28 cellular contexts compared by ENCODE assay signal in genomic region chr9:38296853-38297252, GRCh38.
"Had no signal": no experiment of that assay in that cellular context is flagged by ENCODE, and none has a peak within 500 bp of the region (broad histone marks: within the 10 kb centered on the region; RNA-seq: fewer than 3 reads in every experiment).

No MANE protein-coding gene starts in this region.

- H3K4me1 Mint-ChIP-seq: activated B cell treated with CpG ODN at 0.5 μM for 24 hours; activated CD4-positive, alpha-beta T cell treated with anti-CD3 and anti-CD28 coated beads, Interleukin-2, amount 10 ng/mL, durations not matched to agents 24 days and 14 days; activated CD8-positive, alpha-beta memory T cell treated with anti-CD3 and anti-CD28 coated beads, Interleukin-2, amount 10 ng/mL, durations not matched to agents 7 days and 5 days; activated naive CD4-positive, alpha-beta T cell treated with anti-CD3 and anti-CD28 coated beads, Interleukin-2, amount 50 U/mL, for 24 hours; central memory CD8-positive, alpha-beta T cell; T-cell had no signal

- H3K27me3 Mint-ChIP-seq: activated naive CD4-positive, alpha-beta T cell treated with anti-CD3 and anti-CD28 coated beads, Interleukin-2, amount 50 U/mL, for 24 hours; activated T-cell treated with anti-CD3 and anti-CD28 coated beads, Interleukin-2, amount 50 U/mL, for 24 hours had no signal

- H3K9me3 Mint-ChIP-seq: activated B cell treated with CpG ODN at 0.5 μM for 24 hours; activated CD4-positive, alpha-beta T cell treated with anti-CD3 and anti-CD28 coated beads, Interleukin-2, amount 10 ng/mL, durations not matched to agents 24 days and 14 days; activated naive CD4-positive, alpha-beta T cell treated with anti-CD3 and anti-CD28 coated beads, Interleukin-2, amount 50 U/mL, for 24 hours; activated T-cell treated with anti-CD3 and anti-CD28 coated beads, Interleukin-2, amount 50 U/mL, for 24 hours; activated T-helper 1 cell treated with anti-CD3 and anti-CD28 coated beads, Interleukin-12 subunit alpha, Interleukin-12 subunit beta, Interleukin-2, Interleukin-4 antibody, amounts not matched to agents 30 ng/mL and 10 ng/mL and 1 ng/mL, durations not matched to agents 14 hours and 24 hours and 36 hours; central memory CD8-positive, alpha-beta T cell; T-cell had no signal

- H3K36me3 Mint-ChIP-seq: activated CD8-positive, alpha-beta memory T cell treated with anti-CD3 and anti-CD28 coated beads, Interleukin-2, amount 10 ng/mL, durations not matched to agents 7 days and 5 days; activated naive CD4-positive, alpha-beta T cell treated with anti-CD3 and anti-CD28 coated beads, Interleukin-2, amount 50 U/mL, for 24 hours; T-cell had no signal

- FAIRE-seq: RCC 7860, TTC549 had no signal

- DNase-seq: activated B cell treated with CpG ODN at 0.5 μM for 24 hours; activated CD4-positive, alpha-beta T cell treated with anti-CD3 and anti-CD28 coated beads for 1 hour; activated CD4-positive, alpha-beta T cell treated with anti-CD3 and anti-CD28 coated beads, Interleukin-2, amount 10 ng/mL, durations not matched to agents 24 days and 14 days; activated CD4-positive, alpha-beta T cell treated with anti-CD3 and anti-CD28 coated beads, Interleukin-2, amount 50 U/mL, for 48 hours; activated CD8-positive, alpha-beta memory T cell treated with anti-CD3 and anti-CD28 coated beads, Interleukin-2, amount 10 ng/mL, durations not matched to agents 7 days and 5 days; activated effector memory CD4-positive, alpha-beta T cell treated with Interleukin-2 at 50 U/mL for 16 hours; activated naive CD4-positive, alpha-beta T cell; activated T-cell treated with anti-CD3 and anti-CD28 coated beads, Interleukin-2, amount 50 U/mL, for 24 hours; aorta; KG1; MV-4-11; NCI-H1092 treated with DMSO at 0.1 percent for 48 hours; NCI-H1436; NCI-H1694 treated with DMSO at 0.1 percent for 48 hours; NCI-H2029 treated with DMSO at 0.1 percent for 48 hours; NCI-H345; NCI-H510A; NCI-H526 treated with DMSO at 0.1 percent for 48 hours; PC-3; SHP77; T-cell; T-helper 2 cell; T1000 had no signal

- H3K27ac Mint-ChIP-seq: activated B cell treated with CpG ODN at 0.5 μM for 24 hours; activated CD4-positive, alpha-beta T cell treated with anti-CD3 and anti-CD28 coated beads, Interleukin-2, amount 10 ng/mL, durations not matched to agents 24 days and 14 days; activated CD8-positive, alpha-beta memory T cell treated with anti-CD3 and anti-CD28 coated beads, Interleukin-2, amount 10 ng/mL, durations not matched to agents 7 days and 5 days; activated naive CD4-positive, alpha-beta T cell treated with anti-CD3 and anti-CD28 coated beads, Interleukin-2, amount 50 U/mL, for 24 hours; activated T-cell treated with anti-CD3 and anti-CD28 coated beads, Interleukin-2, amount 50 U/mL, for 24 hours; activated T-helper 1 cell treated with anti-CD3 and anti-CD28 coated beads, Interleukin-12 subunit alpha, Interleukin-12 subunit beta, Interleukin-2, Interleukin-4 antibody, amounts not matched to agents 30 ng/mL and 10 ng/mL and 1 ng/mL, durations not matched to agents 14 hours and 24 hours and 36 hours; T-cell had no signal

- ATAC-seq: activated CD8-positive, alpha-beta memory T cell treated with anti-CD3 and anti-CD28 coated beads, Interleukin-2, amount 10 ng/mL, durations not matched to agents 7 days and 5 days; PC-3; T-cell had no signal

- H3K4me3 Mint-ChIP-seq: activated B cell treated with CpG ODN at 0.5 μM for 24 hours; activated CD4-positive, alpha-beta T cell treated with anti-CD3 and anti-CD28 coated beads, Interleukin-2, amount 10 ng/mL, durations not matched to agents 24 days and 14 days; activated CD8-positive, alpha-beta memory T cell treated with anti-CD3 and anti-CD28 coated beads, Interleukin-2, amount 10 ng/mL, durations not matched to agents 7 days and 5 days; activated naive CD4-positive, alpha-beta T cell treated with anti-CD3 and anti-CD28 coated beads, Interleukin-2, amount 50 U/mL, for 24 hours; activated T-cell treated with anti-CD3 and anti-CD28 coated beads, Interleukin-2, amount 50 U/mL, for 24 hours; activated T-helper 1 cell treated with anti-CD3 and anti-CD28 coated beads, Interleukin-12 subunit alpha, Interleukin-12 subunit beta, Interleukin-2, Interleukin-4 antibody, amounts not matched to agents 30 ng/mL and 10 ng/mL and 1 ng/mL, durations not matched to agents 14 hours and 24 hours and 36 hours; central memory CD8-positive, alpha-beta T cell; T-cell had no signal
